Comparison of ENCODE assay signal across 17 cellular contexts in the genomic region with DNA sequence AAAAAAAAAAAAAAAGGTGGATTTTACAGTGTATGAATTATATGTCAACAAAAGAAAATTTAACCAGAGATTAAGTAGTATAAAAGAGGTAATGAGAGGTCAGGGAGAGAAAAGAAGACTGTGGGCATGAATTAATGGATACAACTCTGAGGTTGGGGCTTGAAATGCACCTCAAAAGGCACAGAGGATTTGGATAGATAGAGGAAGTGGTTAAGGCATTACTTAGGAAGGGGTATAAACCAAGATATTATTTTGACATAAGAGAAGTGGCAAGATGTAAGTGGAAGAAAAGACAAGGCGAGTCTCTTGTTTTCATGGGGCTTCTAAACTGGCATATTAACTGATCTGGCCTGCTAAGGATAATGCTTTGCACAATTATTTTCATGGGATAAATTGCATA. TPM values are rescaled to one million over a fixed set of nuclear protein-coding genes. Genes with fewer than 3 reads are reported as not detected.
DNase-seq lines count a peak whose midpoint lies in the region; TF ChIP-seq lines count a peak whose summit lies in the region.
"Had no signal": no experiment of that assay in that cellular context is flagged by ENCODE, and none has a peak within 500 bp of the region (broad histone marks: within the 10 kb centered on the region; RNA-seq: fewer than 3 reads in every experiment).

No MANE protein-coding gene starts in this region.

- H2BK15ac ChIP-seq in mesenchymal stem cell (ENCODE audit: low read depth, poor library complexity, severe bottlenecking) = no peak overlapping the region

- H3K79me1 ChIP-seq in mesenchymal stem cell (replicated peaks; ENCODE audit: low read length, poor library complexity, severe bottlenecking) = peaks cover 17% of the 10 kb centered on the region

- H2BK5ac ChIP-seq in mesenchymal stem cell (ENCODE audit: low read depth, low read length, poor library complexity, severe bottlenecking) = no peak overlapping the region

- peak overlapping the region; percentile 45 for H3K4me3 Mint-ChIP-seq in activated naive CD4-positive, alpha-beta T cell treated with anti-CD3 and anti-CD28 coated beads, Interleukin-2, amount 50 U/mL, for 24 hours
- H3K4me3 Mint-ChIP-seq in activated naive CD8-positive, alpha-beta T cell = no peak overlapping the region
- H3K4me3 Mint-ChIP-seq: neural progenitor cell had no signal

- no peak for DNase-seq in activated naive CD4-positive, alpha-beta T cell (lab: John Stamatoyannopoulos, UW)
- peak; percentile 70 for DNase-seq in NOMO-1 treated with dmso at 0.1 percent for 144 hours (lab: John Stamatoyannopoulos, UW; ENCODE audit: unreplicated experiment)
- no peak for DNase-seq in tibial artery
- no peak for DNase-seq in mesenchymal stem cell
- no peak for DNase-seq in kidney tubule cell (ENCODE audit: low spot score)
- DNase-seq in NCI-H1930 (lab: John Stamatoyannopoulos, UW) = no peak
- DNase-seq: cerebellar nuclear complex; DMS 273 treated with DMSO at 0.1 percent for 48 hours; foreskin melanocyte; lower lobe of right lung; NCI-H1048; SHP77 treated with DMSO at 0.1 percent for 48 hours; stimulated activated CD4-positive, alpha-beta T cell treated with anti-CD3 and anti-CD28 coated beads, Interleukin-2, amount 100 ng/mL, for 48 hours; transverse colon had no signal

- peaks cover 6% of the 10 kb centered on the region for H3K36me3 Mint-ChIP-seq in activated naive CD4-positive, alpha-beta T cell treated with anti-CD3 and anti-CD28 coated beads, Interleukin-2, amount 50 U/mL, for 24 hours
- H3K36me3 Mint-ChIP-seq in activated naive CD8-positive, alpha-beta T cell = peaks cover 6% of the 10 kb centered on the region

- H3K27ac ChIP-seq in tibial artery (peak overlapping the region; percentile 6 to 24), mesenchymal stem cell (ENCODE audit: low read length, poor library complexity, severe bottlenecking) (no peak overlapping the region)
- H3K27ac ChIP-seq: lower lobe of right lung, neural progenitor cell, transverse colon had no signal

- no peak overlapping the region for H3K4me2 ChIP-seq in mesenchymal stem cell (ENCODE audit: low read length, poor library complexity, severe bottlenecking)
- H3K4me2 ChIP-seq: neural progenitor cell had no signal

- H3K4me3 ChIP-seq in tibial artery = no peak overlapping the region
- no peak overlapping the region for H3K4me3 ChIP-seq in mesenchymal stem cell (ENCODE audit: insufficient read depth in 1 of 2, low read depth in 1 of 2, low read length in 2 of 2)
- H3K4me3 ChIP-seq: lower lobe of right lung, neural progenitor cell, transverse colon had no signal

- no peaks in the 10 kb centered on the region for H3K36me3 ChIP-seq in tibial artery
- peaks cover 1 to 7% of the 10 kb centered on the region in 2 experiments for H3K36me3 ChIP-seq in mesenchymal stem cell (ENCODE audit: control insufficient read depth in 1 of 2, insufficient read depth in 2 of 2, low read depth in 1 of 2, low read length in 2 of 2)
- H3K36me3 ChIP-seq: lower lobe of right lung, neural progenitor cell, transverse colon had no signal

- H3K27ac Mint-ChIP-seq in activated naive CD4-positive, alpha-beta T cell treated with anti-CD3 and anti-CD28 coated beads, Interleukin-2, amount 50 U/mL, for 24 hours = peak overlapping the region; percentile 86
- H3K27ac Mint-ChIP-seq in activated naive CD8-positive, alpha-beta T cell = peak overlapping the region; percentile 77
- H3K27ac Mint-ChIP-seq: neural progenitor cell had no signal

- no peak overlapping the region for H3K9ac ChIP-seq in mesenchymal stem cell (ENCODE audit: low read length)
- H3K9ac ChIP-seq: neural progenitor cell had no signal

- no peak overlapping the region for H4K8ac ChIP-seq in mesenchymal stem cell (ENCODE audit: low read length)

- H2BK120ac ChIP-seq in mesenchymal stem cell (ENCODE audit: low read depth, low read length) = no peak overlapping the region

- H3K14ac ChIP-seq in mesenchymal stem cell (ENCODE audit: low read length in 2 of 2) = no peak overlapping the region

- H3K9me3 ChIP-seq in tibial artery = no peaks in the 10 kb centered on the region
- no peaks in the 10 kb centered on the region for H3K9me3 ChIP-seq in mesenchymal stem cell (ENCODE audit: control insufficient read depth, low read length)
- H3K9me3 ChIP-seq: lower lobe of right lung, transverse colon had no signal

- no peak overlapping the region for H3K23ac ChIP-seq in mesenchymal stem cell (ENCODE audit: low read length in 2 of 2)

- H3K4me1 ChIP-seq in tibial artery (peaks cover 4 to 68% (median 12%) of the 10 kb centered on the region in 4 donors), mesenchymal stem cell (ENCODE audit: control insufficient read depth, insufficient read depth, low read depth, low read length) (peaks cover 4% of the 10 kb centered on the region)
- H3K4me1 ChIP-seq: neural progenitor cell had no signal

- H2AFZ ChIP-seq in mesenchymal stem cell (ENCODE audit: low read depth, low read length) = no peak overlapping the region
- H2AFZ ChIP-seq: neural progenitor cell had no signal

- no peaks in the 10 kb centered on the region for H3K27me3 Mint-ChIP-seq in activated naive CD4-positive, alpha-beta T cell treated with anti-CD3 and anti-CD28 coated beads, Interleukin-2, amount 50 U/mL, for 24 hours
- no peaks in the 10 kb centered on the region for H3K27me3 Mint-ChIP-seq in activated naive CD8-positive, alpha-beta T cell

- no peak overlapping the region for H2AK5ac ChIP-seq in mesenchymal stem cell (ENCODE audit: low read length, severe bottlenecking)

- TF ChIP-seq CTCF in tibial artery (IDR thresholded peaks at IDR 0.05) = no peak

- intact Hi-C loops in tibial artery (cut with DNase I; ENCODE audit: low total_unique reads) = no loop called here

- no peaks in the 10 kb centered on the region for H3K27me3 ChIP-seq in tibial artery
- H3K27me3 ChIP-seq in mesenchymal stem cell (ENCODE audit: control insufficient read depth in 1 of 2, insufficient read depth in 1 of 2, low read length in 2 of 2) = no peaks in the 10 kb centered on the region
- H3K27me3 ChIP-seq: neural progenitor cell, transverse colon had no signal

- H4K91ac ChIP-seq in mesenchymal stem cell (ENCODE audit: low read length) = no peak overlapping the region

- no peak overlapping the region for H3K4ac ChIP-seq in mesenchymal stem cell (ENCODE audit: low read depth in 1 of 2, low read length in 2 of 2)

- H3K18ac ChIP-seq in mesenchymal stem cell (ENCODE audit: low read depth in 1 of 2, low read length in 2 of 2) = no peak overlapping the region

- H3K4me1 Mint-ChIP-seq in activated naive CD4-positive, alpha-beta T cell treated with anti-CD3 and anti-CD28 coated beads, Interleukin-2, amount 50 U/mL, for 24 hours = peaks cover 78% of the 10 kb centered on the region
- peaks cover 71% of the 10 kb centered on the region for H3K4me1 Mint-ChIP-seq in activated naive CD8-positive, alpha-beta T cell (ENCODE audit: low read depth)

- 95% methylated on average over 1 of the region's 1 CpG for WGBS in mesenchymal stem cell

- H3K9me3 Mint-ChIP-seq in activated naive CD4-positive, alpha-beta T cell treated with anti-CD3 and anti-CD28 coated beads, Interleukin-2, amount 50 U/mL, for 24 hours = no peaks in the 10 kb centered on the region
- H3K9me3 Mint-ChIP-seq in activated naive CD8-positive, alpha-beta T cell (ENCODE audit: low read depth) = no peaks in the 10 kb centered on the region

- no peak overlapping the region for H2BK12ac ChIP-seq in mesenchymal stem cell (ENCODE audit: low read length in 2 of 2)

RNA-seq across cellular contexts. Expression of a gene that starts 34.1 kb away (rescaled TPM):
- polyA plus RNA-seq in mesenchymal stem cell (2013, experiment 1 of 2) = 84.9 TPM
- 88.5 TPM for polyA plus RNA-seq in mesenchymal stem cell (2013, experiment 2 of 2)
